ENCODE assay signal across 18 cellular contexts in the genomic region with DNA sequence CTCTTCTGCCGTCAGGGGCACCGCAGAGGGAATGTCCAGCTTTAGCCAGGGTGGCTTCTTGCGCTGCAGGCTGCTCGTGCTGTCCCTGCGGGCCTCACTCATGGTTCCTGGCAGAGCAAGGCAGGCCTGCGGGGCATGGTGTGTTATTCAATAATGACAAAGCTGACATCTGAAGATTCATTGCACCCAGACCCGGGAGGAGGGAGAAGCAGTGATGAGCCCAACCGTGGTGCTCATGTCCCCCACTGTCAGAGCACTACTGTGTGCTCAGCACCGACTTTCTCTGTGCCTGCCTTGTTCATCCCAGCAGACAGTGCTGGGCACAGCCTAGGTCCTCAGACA. TPM values are rescaled to one million over a fixed set of nuclear protein-coding genes. Genes with fewer than 3 reads are reported as not detected.
DNase-seq lines count a peak whose midpoint lies in the region; ATAC-seq, FAIRE-seq and TF ChIP-seq lines count a peak whose summit lies in the region.
"Had no signal": no experiment of that assay in that cellular context is flagged by ENCODE, and none has a peak within 500 bp of the region (broad histone marks: within the 10 kb centered on the region; RNA-seq: fewer than 3 reads in every experiment).

No MANE protein-coding gene starts in this region.

- H3K4me3 ChIP-seq in IMR-90 (ENCODE audit: insufficient read depth, low read depth, low read length) (no peak overlapping the region), H1 (ENCODE audit: extremely low read depth in 1 of 4, insufficient read depth in 2 of 4, low read depth in 3 of 4, low read length in 4 of 4) (no peak overlapping the region), psoas muscle (no peak overlapping the region), gastroesophageal sphincter (no peak overlapping the region)

- intact Hi-C loops in IMR-90 (cut with micrococcal nuclease) (loop anchor here (1.0 kb wide), 2 partner anchors 19 to 32 kb away; no protein-coding TSS in a partner anchor), psoas muscle (cut with DNase I) (loop anchor here in 1 of 2 donors (1.0 kb wide), 1 partner anchor 32 kb away; no protein-coding TSS in a partner anchor)

- H4K20me1 ChIP-seq in IMR-90 (ENCODE audit: insufficient read depth, low read length) (peaks cover 76% of the 10 kb centered on the region), H1 (replicated peaks in 1 of 2; ENCODE audit: control insufficient read depth in 1 of 2, insufficient read depth in 2 of 2, low read length in 2 of 2) (peaks cover 13 to 28% of the 10 kb centered on the region in 2 experiments)

- peaks cover 31% of the 10 kb centered on the region for H3K4me1 ChIP-seq in IMR-90 (ENCODE audit: control insufficient read depth, insufficient read depth, low read length)
- H3K4me1 ChIP-seq in H1 (replicated peaks in 1 of 4; ENCODE audit: control insufficient read depth in 3 of 4, insufficient read depth in 4 of 4, low read length in 3 of 4) = peaks cover 0 to 8% (median 3%) of the 10 kb centered on the region in 4 experiments; a peak in 5 of 7 replicates
- peaks cover 35% of the 10 kb centered on the region for H3K4me1 ChIP-seq in psoas muscle
- peaks cover 0 to 53% (median 34%) of the 10 kb centered on the region in 3 donors for H3K4me1 ChIP-seq in gastroesophageal sphincter
- H3K4me1 ChIP-seq: BE2C had no signal

- H4K5ac ChIP-seq in IMR-90 (ENCODE audit: low read depth, low read length) (no peak overlapping the region), H1 (ENCODE audit: insufficient read length, low read depth, low read length) (no peak overlapping the region)

- no peak overlapping the region for H3K23ac ChIP-seq in IMR-90 (ENCODE audit: low read depth, low read length)
- H3K23ac ChIP-seq in H1 (ENCODE audit: insufficient read length) = no peak overlapping the region

- H3K56ac ChIP-seq in IMR-90 (ENCODE audit: extremely low read depth, insufficient read depth, low read length) = no peak overlapping the region
- no peak overlapping the region for H3K56ac ChIP-seq in H1 (replicated peaks; ENCODE audit: insufficient read length, low read depth, low read length)

- H3K9me1 ChIP-seq in IMR-90 (ENCODE audit: insufficient read depth, low read length) = 0 out of 2 replicates have a peak, but pooled peaks cover 10% of the 10 kb centered on the region

- WGBS in IMR-90 (ENCODE audit: extremely low coverage in 2 of 2, insufficient read length in 1 of 2), 2 experiments = 85% methylated on average over 5 of the region's 9 CpGs; no CpG with 5 or more reads in 1 of the 2 experiments
- 93% methylated on average over 9 of the region's 9 CpGs; no CpG with 5 or more reads in 1 of the 2 experiments for WGBS in H1 (ENCODE audit: extremely low coverage in 1 of 2, insufficient coverage in 1 of 2, insufficient read length in 1 of 2, insufficient replicate concordance in 2 of 2, low coverage in 1 of 2, low lambda C conversion rate in 2 of 2, missing lambda C conversion rate in 1 of 2), 2 experiments
- 73 to 91% (median 78%) methylated on average over 9 of the region's 9 CpGs for WGBS in psoas muscle, 3 donors
- WGBS in gastroesophageal sphincter (ENCODE audit: low coverage in 1 of 2), 2 donors = 49% methylated on average over 3 of the region's 9 CpGs; no CpG with 5 or more reads in 1 of the 2 donors

- ATAC-seq in IMR-90 (ENCODE audit: low read depth) (no peak), psoas muscle (no peak), HG03432 (IDR thresholded peaks at IDR 0.05; ENCODE audit: unreplicated experiment) (no peak), HG03460 (IDR thresholded peaks at IDR 0.05; ENCODE audit: unreplicated experiment) (no peak), gastroesophageal sphincter (no peak)

- no peak for TF ChIP-seq POLR2A in GM12891 (IDR thresholded peaks at IDR 0.05; ENCODE audit: low read depth, low read length)
- TF ChIP-seq POLR2A in IMR-90 (IDR thresholded peaks at IDR 0.05; ENCODE audit: low read depth, low read length) = no peak
- TF ChIP-seq POLR2A in H1 (IDR thresholded peaks at IDR 0.05; ENCODE audit: control extremely low read depth in 1 of 2, low read depth in 2 of 2, low read length in 2 of 2) = no peak
- no peak for TF ChIP-seq POLR2A in gastroesophageal sphincter (IDR thresholded peaks at IDR 0.05)

- dilution Hi-C loops in IMR-90 (cut with HindIII; ENCODE audit: low sequenced_read_pairs, unreplicated experiment) = no loop called here

- H2BK20ac ChIP-seq in IMR-90 (ENCODE audit: low read depth, low read length) = no peak overlapping the region
- H2BK20ac ChIP-seq in H1 (ENCODE audit: low read length) = no peak overlapping the region

- peaks cover 0 to 1% of the 10 kb centered on the region in 2 experiments; a peak in 1 of 4 replicates for H3K79me2 ChIP-seq in H1 (ENCODE audit: control insufficient read depth in 1 of 2, insufficient read depth in 2 of 2, low read length in 2 of 2)

- H2AK9ac ChIP-seq in IMR-90 (replicated peaks; ENCODE audit: low read depth, low read length, poor library complexity) = peak overlapping the region; percentile 60

- DNase-seq in GM12891 (ENCODE audit: insufficient read length, low spot score) (no peak), IMR-90 (no peak), H1 (ENCODE audit: low read depth in 1 of 2, low spot score in 2 of 2) (no peak), psoas muscle (no peak)
- DNase-seq: ACHN; BE2C; CD4-positive, CD25-positive, alpha-beta regulatory T cell; CD8-positive, alpha-beta memory T cell; COR-L47; DMS 273 treated with DMSO at 0.1 percent for 48 hours; DMS53; DND-41; EL; H9 had no signal

- H3K9me3 ChIP-seq in IMR-90 (ENCODE audit: control insufficient read depth, insufficient read depth, low read length) = no peaks in the 10 kb centered on the region
- no peaks in the 10 kb centered on the region for H3K9me3 ChIP-seq in H1 (ENCODE audit: insufficient read depth in 2 of 2, low read depth in 1 of 2, low read length in 1 of 2)
- no peaks in the 10 kb centered on the region for H3K9me3 ChIP-seq in psoas muscle
- no peaks in the 10 kb centered on the region for H3K9me3 ChIP-seq in gastroesophageal sphincter
- H3K9me3 ChIP-seq: BE2C had no signal

- in situ Hi-C loops in IMR-90 (cut with MboI; ENCODE audit: low sequenced_read_pairs) = no loop called here

- H3K18ac ChIP-seq in IMR-90 (ENCODE audit: low read depth, low read length) (no peak overlapping the region), H1 (ENCODE audit: extremely low read depth, low read length) (no peak overlapping the region)

- H3K27ac ChIP-seq in IMR-90 (ENCODE audit: insufficient read depth, low read length) (no peak overlapping the region), H1 (ENCODE audit: low read depth, low read length) (no peak overlapping the region), psoas muscle (peak overlapping the region; percentile 23), gastroesophageal sphincter (no peak overlapping the region)

- FAIRE-seq in GM12891 (lab: Jason Lieb, UNC) (peak; percentile 35), H1 (lab: Jason Lieb, UNC) (no peak)
- FAIRE-seq: A204.1 had no signal

- no peak overlapping the region for H2AFZ ChIP-seq in IMR-90 (replicated peaks; ENCODE audit: low read length, poor library complexity)
- no peak overlapping the region for H2AFZ ChIP-seq in H1 (ENCODE audit: low read length)

- CTCF ChIA-PET in IMR-90 (lab: Yijun Ruan, JAX) = interaction anchor here (1.4 to 2.4 kb wide), 3 partner anchors 20 to 42 kb away, joined by 6 to 24 read pairs (median 14); no protein-coding TSS in a partner anchor
- CTCF ChIA-PET in H1 (lab: Charles Lee; ENCODE audit: partially characterized antibody) = interaction anchor here (0.9 to 21.2 kb wide), 14 partner anchors 9 to 406 kb away, joined by 3 to 856 read pairs (median 6); partner anchors contain the start of genes HBQ1 and MPG

- H2BK15ac ChIP-seq in IMR-90 (ENCODE audit: low read depth, low read length) (no peak overlapping the region), H1 (ENCODE audit: low read length) (no peak overlapping the region)

- H3K79me1 ChIP-seq in IMR-90 (ENCODE audit: low read depth in 1 of 2, low read length in 2 of 2) = peaks cover 28 to 72% of the 10 kb centered on the region in 2 experiments
- no peaks in the 10 kb centered on the region for H3K79me1 ChIP-seq in H1 (ENCODE audit: low read depth, low read length)

- H2BK12ac ChIP-seq in H1 (ENCODE audit: low read depth, low read length) = no peak overlapping the region

- no peak overlapping the region for H2BK5ac ChIP-seq in IMR-90 (ENCODE audit: low read depth, low read length, poor library complexity, severe bottlenecking)
- H2BK5ac ChIP-seq in H1 (ENCODE audit: low read depth, low read length) = no peak overlapping the region

- H2BK120ac ChIP-seq in IMR-90 (ENCODE audit: low read depth, low read length) (no peak overlapping the region), H1 (replicated peaks; ENCODE audit: low read depth, low read length) (no peak overlapping the region)

- POLR2A ChIA-PET in IMR-90 (lab: Charles Lee; ENCODE audit: unreplicated experiment) (no interaction called here), H1 (lab: Charles Lee; ENCODE audit: partially characterized antibody) (interaction anchor here (1.3 to 16.6 kb wide), 4 partner anchors 10 to 30 kb away, joined by 4 to 153 read pairs (median 8); no protein-coding TSS in a partner anchor)

- H3K4me2 ChIP-seq in IMR-90 (ENCODE audit: low read depth, low read length) (no peak overlapping the region), H1 (ENCODE audit: insufficient read depth in 1 of 2, low read depth in 2 of 2, low read length in 2 of 2) (no peak overlapping the region)

- no TSS peak for BruUV-seq in IMR-90 (replicated peaks; lab: Mats Ljungman, UMichigan)

- H3K4ac ChIP-seq in IMR-90 (ENCODE audit: low read depth, low read length) (no peak overlapping the region), H1 (replicated peaks; ENCODE audit: insufficient read length, low read depth, low read length) (no peak overlapping the region)

- no peak for TF ChIP-seq CTCF in IMR-90 (conservative IDR thresholded peaks at IDR 0.05; ENCODE audit: low read depth, low read length)
- no peak for TF ChIP-seq CTCF in H1 (IDR thresholded peaks at IDR 0.05; ENCODE audit: control extremely low read depth in 1 of 3, insufficient read depth in 1 of 3, low read depth in 1 of 3, low read length in 3 of 3)
- no peak for TF ChIP-seq CTCF in psoas muscle (IDR thresholded peaks at IDR 0.05)
- TF ChIP-seq CTCF in gastroesophageal sphincter (IDR thresholded peaks at IDR 0.05) = no peak

- TF ChIP-seq EP300 in H1 (IDR thresholded peaks at IDR 0.05; ENCODE audit: borderline replicate concordance in 1 of 2, low read depth in 2 of 2, low read length in 2 of 2) (no peak), gastroesophageal sphincter (IDR thresholded peaks at IDR 0.05) (no peak)

- H3K9ac ChIP-seq in IMR-90 (ENCODE audit: low read depth, low read length) = no peak overlapping the region
- no peak overlapping the region for H3K9ac ChIP-seq in H1 (replicated peaks in 1 of 4; ENCODE audit: extremely low read depth in 1 of 4, low read depth in 3 of 4, low read length in 3 of 4)

- H2AK5ac ChIP-seq in IMR-90 (ENCODE audit: low read depth, low read length) (no peak overlapping the region), H1 (ENCODE audit: low read depth, low read length) (no peak overlapping the region)

- H3K14ac ChIP-seq in IMR-90 (replicated peaks; ENCODE audit: low read depth, low read length) (no peak overlapping the region), H1 (ENCODE audit: insufficient read length) (no peak overlapping the region)

- H4K8ac ChIP-seq in IMR-90 (ENCODE audit: low read depth in 2 of 2, low read length in 2 of 2) = no peak overlapping the region
- H4K8ac ChIP-seq in H1 (ENCODE audit: extremely low read depth, insufficient read depth, low read length) = no peak overlapping the region

- no peak for TF ChIP-seq RAD21 in IMR-90 (IDR thresholded peaks at IDR 0.05; ENCODE audit: low read length)
- no peak for TF ChIP-seq RAD21 in H1 (IDR thresholded peaks at IDR 0.05 in 1 of 2, conservative IDR thresholded peaks at IDR 0.05 in 1 of 2; ENCODE audit: low read depth in 2 of 2, low read length in 2 of 2)

- H4K91ac ChIP-seq in IMR-90 (ENCODE audit: insufficient read depth, low read depth, low read length) (no peak overlapping the region), H1 (replicated peaks; ENCODE audit: insufficient read length, low read length) (peak overlapping the region; percentile 84)

- H3K23me2 ChIP-seq in H1 (ENCODE audit: low read depth, low read length) = no peaks in the 10 kb centered on the region; the same call in 1 of the 2 replicates

- H3K27me3 ChIP-seq in IMR-90 (ENCODE audit: control insufficient read depth, insufficient read depth, low read length) = no peaks in the 10 kb centered on the region
- no peaks in the 10 kb centered on the region for H3K27me3 ChIP-seq in H1 (replicated peaks in 1 of 4; ENCODE audit: control insufficient read depth in 3 of 4, extremely low read depth in 1 of 4, insufficient read depth in 3 of 4, low read length in 3 of 4)
- H3K27me3 ChIP-seq in psoas muscle (ENCODE audit: insufficient read depth in 3 of 3, low read length in 2 of 3) = no peaks in the 10 kb centered on the region
- H3K27me3 ChIP-seq in gastroesophageal sphincter = no peaks in the 10 kb centered on the region

- H3K36me3 ChIP-seq in IMR-90 (ENCODE audit: control insufficient read depth, insufficient read depth, low read length) = peaks cover 50% of the 10 kb centered on the region
- H3K36me3 ChIP-seq in H1 (ENCODE audit: control insufficient read depth in 2 of 4, insufficient read depth in 4 of 4, low read length in 3 of 4) = peaks cover 8 to 22% (median 11%) of the 10 kb centered on the region in 4 experiments
- peaks cover 7 to 48% of the 10 kb centered on the region in 2 donors for H3K36me3 ChIP-seq in psoas muscle (ENCODE audit: insufficient read depth in 1 of 2, low read depth in 1 of 2)
- H3K36me3 ChIP-seq in gastroesophageal sphincter = peaks cover 0 to 52% of the 10 kb centered on the region in 2 donors
- H3K36me3 ChIP-seq: BE2C had no signal

RNA-seq across cellular contexts. Expression of gene RHBDF1, which starts 7.5 kb away (rescaled TPM):
- polyA plus RNA-seq in GM12891 (2012; ENCODE audit: low read depth, missing spikeins) = 3.3 TPM
- total RNA-seq in IMR-90 (2012; rRNA removed) = 11.1 and 13.8 TPM in 2 replicates
- 86.6 and 92.3 TPM in 2 replicates for polyA plus RNA-seq in IMR-90 (2012; rRNA removed)
- polyA plus RNA-seq in IMR-90 (2012; cell fraction: cytosol; rRNA removed) = 42.6 and 77.4 TPM in 2 replicates
- polyA plus RNA-seq in IMR-90 (2012; cell fraction: nucleus; rRNA removed; ENCODE audit: low replicate concordance) = 448 and 954 TPM in 2 replicates
- 32.5 and 37.4 TPM in 2 replicates for total RNA-seq in H1 (2021; fragmentation: NEBNext Ultra II Directional; extraction: Animal tissue kit (Norgen Biotek cat#: 25700))
- polyA plus RNA-seq in H1 (2011; rRNA removed) = 51.6 and 76.9 TPM in 2 replicates
- 45.9 TPM for polyA plus RNA-seq in H1 (2011; cell fraction: cytosol; rRNA removed)
- polyA plus RNA-seq in H1 (2011; cell fraction: nucleus; rRNA removed) = 462 TPM
- 29.1 to 43.2 TPM (median 40.3 TPM) in 4 replicates for polyA plus RNA-seq in H1 (2012, experiment 1 of 2)
- polyA plus RNA-seq in H1 (2012, experiment 2 of 2) = 31.7 TPM
- 41.3 TPM for polyA plus RNA-seq in H1 (2013, experiment 1 of 2)
- 37.4 TPM for polyA plus RNA-seq in H1 (2013, experiment 2 of 2)
- polyA minus RNA-seq in H1 (2011; rRNA and poly(A)+ RNA removed) = 21.8 and 30.8 TPM in 2 replicates
- polyA minus RNA-seq in H1 (2011; cell fraction: cytosol; rRNA and poly(A)+ RNA removed) = 18.2 TPM
- polyA minus RNA-seq in H1 (2011; cell fraction: nucleus; rRNA and poly(A)+ RNA removed) = 49.7 TPM
- 10 to 100 TPM in 3 of 4 donors, 1 to 10 TPM in 1; 9.0 to 24.8 (median 20.8) TPM for total RNA-seq in psoas muscle
- 10 to 100 TPM; 11.4 to 22.2 (median 15.3) TPM for polyA plus RNA-seq in psoas muscle
- total RNA-seq in gastroesophageal sphincter = 10 to 100 TPM; 21.0 to 52.3 (median 33.0) TPM
- polyA plus RNA-seq: CD4-positive, CD25-positive, alpha-beta regulatory T cell; CD8-positive, alpha-beta memory T cell had no signal

RNA-seq across cellular contexts. Expression of gene SNRNP25, which starts 11.3 kb away (rescaled TPM):
- polyA plus RNA-seq in GM12891 (2012; ENCODE audit: low read depth, missing spikeins) = 60.0 TPM
- 63.3 and 88.0 TPM in 2 replicates for total RNA-seq in IMR-90 (2012; rRNA removed)
- 67.2 and 73.7 TPM in 2 replicates for polyA plus RNA-seq in IMR-90 (2012; rRNA removed)
- 69.1 and 93.4 TPM in 2 replicates for polyA plus RNA-seq in IMR-90 (2012; cell fraction: cytosol; rRNA removed)
- 23.8 and 33.0 TPM in 2 replicates for polyA plus RNA-seq in IMR-90 (2012; cell fraction: nucleus; rRNA removed; ENCODE audit: low replicate concordance)
- 49.6 and 58.4 TPM in 2 replicates for total RNA-seq in H1 (2021; fragmentation: NEBNext Ultra II Directional; extraction: Animal tissue kit (Norgen Biotek cat#: 25700))
- polyA plus RNA-seq in H1 (2011; rRNA removed) = 45.2 and 53.0 TPM in 2 replicates
- 75.6 TPM for polyA plus RNA-seq in H1 (2011; cell fraction: cytosol; rRNA removed)
- polyA plus RNA-seq in H1 (2011; cell fraction: nucleus; rRNA removed) = 48.5 TPM
- 62.8 to 118 TPM (median 92.7 TPM) in 4 replicates for polyA plus RNA-seq in H1 (2012, experiment 1 of 2)
- polyA plus RNA-seq in H1 (2012, experiment 2 of 2) = 122 TPM
- 52.3 TPM for polyA plus RNA-seq in H1 (2013, experiment 1 of 2)
- 51.6 TPM for polyA plus RNA-seq in H1 (2013, experiment 2 of 2)
- polyA minus RNA-seq in H1 (2011; rRNA and poly(A)+ RNA removed) = 20.7 and 26.8 TPM in 2 replicates
- polyA minus RNA-seq in H1 (2011; cell fraction: cytosol; rRNA and poly(A)+ RNA removed) = 21.7 TPM
- polyA minus RNA-seq in H1 (2011; cell fraction: nucleus; rRNA and poly(A)+ RNA removed) = 18.0 TPM
- total RNA-seq in psoas muscle = 10 to 100 TPM; 40.0 to 62.0 (median 48.9) TPM
- 10 to 100 TPM; 65.3 to 82.2 (median 70.5) TPM for polyA plus RNA-seq in psoas muscle
- total RNA-seq in gastroesophageal sphincter = 10 to 100 TPM; 25.6 to 34.4 (median 28.5) TPM

RNA-seq across cellular contexts. Expression of gene POLR3K, which starts 11.5 kb away (rescaled TPM):
- 36.8 TPM for polyA plus RNA-seq in GM12891 (2012; ENCODE audit: low read depth, missing spikeins)
- total RNA-seq in IMR-90 (2012; rRNA removed) (9.0 and 10.6 TPM in 2 replicates), psoas muscle (10 to 100 TPM in 2 of 4 donors, 1 to 10 TPM in 2; 5.8 to 16.2 (median 9.0) TPM), gastroesophageal sphincter (1 to 10 TPM; 2.6 to 5.1 (median 4.5) TPM)
- polyA plus RNA-seq in IMR-90 (2012; rRNA removed) (39.1 and 39.5 TPM in 2 replicates), H1 (2011; rRNA removed) (76.5 and 80.5 TPM in 2 replicates), psoas muscle (10 to 100 TPM in 2 of 3 donors, 1 to 10 TPM in 1; 8.9 to 17.5 (median 11.7) TPM)
- 33.6 and 33.9 TPM in 2 replicates for polyA plus RNA-seq in IMR-90 (2012; cell fraction: cytosol; rRNA removed)
- 9.4 and 11.5 TPM in 2 replicates for polyA plus RNA-seq in IMR-90 (2012; cell fraction: nucleus; rRNA removed; ENCODE audit: low replicate concordance)
- total RNA-seq in H1 (2021; fragmentation: NEBNext Ultra II Directional; extraction: Animal tissue kit (Norgen Biotek cat#: 25700)) = 45.4 and 49.6 TPM in 2 replicates
- 82.5 TPM for polyA plus RNA-seq in H1 (2011; cell fraction: cytosol; rRNA removed)
- polyA plus RNA-seq in H1 (2011; cell fraction: nucleus; rRNA removed) = 52.0 TPM
- polyA plus RNA-seq in H1 (2012, experiment 1 of 2) = 55.4 to 63.9 TPM (median 58.6 TPM) in 4 replicates
- 25.1 TPM for polyA plus RNA-seq in H1 (2012, experiment 2 of 2)
- polyA plus RNA-seq in H1 (2013, experiment 1 of 2) = 41.3 TPM
- 43.7 TPM for polyA plus RNA-seq in H1 (2013, experiment 2 of 2)
- polyA minus RNA-seq in H1 (2011; rRNA and poly(A)+ RNA removed) = 44.6 and 52.4 TPM in 2 replicates
- polyA minus RNA-seq in H1 (2011; cell fraction: cytosol; rRNA and poly(A)+ RNA removed) = 25.0 TPM
- 17.7 TPM for polyA minus RNA-seq in H1 (2011; cell fraction: nucleus; rRNA and poly(A)+ RNA removed)

RNA-seq across cellular contexts. Expression of gene MPG, which starts 13.1 kb away (rescaled TPM):
- polyA plus RNA-seq in GM12891 (2012; ENCODE audit: low read depth, missing spikeins) = 59.5 TPM
- total RNA-seq in IMR-90 (2012; rRNA removed) = 66.7 and 74.2 TPM in 2 replicates
- 135 and 155 TPM in 2 replicates for polyA plus RNA-seq in IMR-90 (2012; rRNA removed)
- 189 TPM in 2 replicates for polyA plus RNA-seq in IMR-90 (2012; cell fraction: cytosol; rRNA removed)
- 46.4 and 84.3 TPM in 2 replicates for polyA plus RNA-seq in IMR-90 (2012; cell fraction: nucleus; rRNA removed; ENCODE audit: low replicate concordance)
- total RNA-seq in H1 (2021; fragmentation: NEBNext Ultra II Directional; extraction: Animal tissue kit (Norgen Biotek cat#: 25700)) = 35.8 and 37.6 TPM in 2 replicates
- 83.7 and 107 TPM in 2 replicates for polyA plus RNA-seq in H1 (2011; rRNA removed)
- polyA plus RNA-seq in H1 (2011; cell fraction: cytosol; rRNA removed) = 62.4 TPM
- 62.1 TPM for polyA plus RNA-seq in H1 (2011; cell fraction: nucleus; rRNA removed)
- 28.1 to 43.9 TPM (median 40.6 TPM) in 4 replicates for polyA plus RNA-seq in H1 (2012, experiment 1 of 2)
- polyA plus RNA-seq in H1 (2012, experiment 2 of 2) = 59.4 TPM
- 57.3 TPM for polyA plus RNA-seq in H1 (2013, experiment 1 of 2)
- polyA plus RNA-seq in H1 (2013, experiment 2 of 2) = 56.6 TPM
- polyA minus RNA-seq in H1 (2011; rRNA and poly(A)+ RNA removed) = 7.2 and 9.8 TPM in 2 replicates
- 31.9 TPM for polyA minus RNA-seq in H1 (2011; cell fraction: cytosol; rRNA and poly(A)+ RNA removed)
- 21.6 TPM for polyA minus RNA-seq in H1 (2011; cell fraction: nucleus; rRNA and poly(A)+ RNA removed)
- 10 to 100 TPM; 23.0 to 43.1 (median 37.8) TPM for total RNA-seq in psoas muscle
- 10 to 100 TPM; 53.8 to 68.1 (median 57.7) TPM for polyA plus RNA-seq in psoas muscle
- 100 to 1,000 TPM in 2 of 4 donors, 10 to 100 TPM in 2; 57.4 to 114 (median 92.4) TPM for total RNA-seq in gastroesophageal sphincter
